9 cellular contexts compared by ENCODE assay signal in genomic region chr13:33205224-33205623, GRCh38.
DNase-seq lines count a peak whose midpoint lies in the region; ATAC-seq and TF ChIP-seq lines count a peak whose summit lies in the region.
"Had no signal": no experiment of that assay in that cellular context is flagged by ENCODE, and none has a peak within 500 bp of the region (broad histone marks: within the 10 kb centered on the region; RNA-seq: fewer than 3 reads in every experiment).

No MANE protein-coding gene starts in this region.

- H3K27ac Mint-ChIP-seq in T-helper 2 cell treated with Interferon-gamma antibody and Interleukin-4, amounts not matched to agents 5 μg/mL and 100 μg/mL, for 36 hours = peak overlapping the region; percentile 24

- H3K4me3 ChIP-seq in colonic mucosa (no peak overlapping the region), muscle layer of duodenum (ENCODE audit: low read depth in 1 of 2, low read length in 2 of 2) (peak overlapping the region; percentile 52 to 67), tibial nerve (peak overlapping the region in 3 of 4 donors; percentile 21 to 42 (median 27))

- peaks cover 2% of the 10 kb centered on the region for H3K27me3 Mint-ChIP-seq in T-helper 2 cell treated with Interferon-gamma antibody and Interleukin-4, amounts not matched to agents 5 μg/mL and 100 μg/mL, for 36 hours (ENCODE audit: low read depth)

- no peaks in the 10 kb centered on the region for H3K9me3 Mint-ChIP-seq in T-helper 2 cell treated with Interferon-gamma antibody and Interleukin-4, amounts not matched to agents 5 μg/mL and 100 μg/mL, for 36 hours

- ATAC-seq in HG03342 (IDR thresholded peaks at IDR 0.05; ENCODE audit: unreplicated experiment) = no peak

- no peak for TF ChIP-seq CTCF in colonic mucosa (IDR thresholded peaks at IDR 0.05)
- no peak for TF ChIP-seq CTCF in tibial nerve (IDR thresholded peaks at IDR 0.05)

- H3K27ac ChIP-seq in colonic mucosa (peak overlapping the region; percentile 36), muscle layer of duodenum (ENCODE audit: low read length) (peak overlapping the region; percentile 94), tibial nerve (peak overlapping the region; percentile 69 to 87 (median 82))

- H3K36me3 ChIP-seq in colonic mucosa (no peaks in the 10 kb centered on the region), muscle layer of duodenum (ENCODE audit: control insufficient read depth in 1 of 2, insufficient read depth in 2 of 2, low read length in 2 of 2) (no peaks in the 10 kb centered on the region), tibial nerve (no peaks in the 10 kb centered on the region)

- H3K9me3 ChIP-seq in colonic mucosa (no peaks in the 10 kb centered on the region), muscle layer of duodenum (ENCODE audit: control insufficient read depth in 1 of 2, low read length in 2 of 2) (no peaks in the 10 kb centered on the region), tibial nerve (no peaks in the 10 kb centered on the region)

- no peak for DNase-seq in T-helper 2 cell treated with Interferon-gamma antibody and Interleukin-4, amounts not matched to agents 5 μg/mL and 100 μg/mL, for 36 hours (ENCODE audit: low spot score)
- DNase-seq in T-helper 2 cell (no peak), colonic mucosa (no peak), tibial nerve (ENCODE audit: low spot score in 2 of 2) (no peak), foreskin melanocyte (no peak), midbrain (lab: John Stamatoyannopoulos, UW) (no peak)
- DNase-seq: 8988T had no signal

- H3K36me3 Mint-ChIP-seq in T-helper 2 cell treated with Interferon-gamma antibody and Interleukin-4, amounts not matched to agents 5 μg/mL and 100 μg/mL, for 36 hours (ENCODE audit: low read depth) = no peaks in the 10 kb centered on the region

- TF ChIP-seq EP300 in tibial nerve (IDR thresholded peaks at IDR 0.05) = no peak

- peak overlapping the region; percentile 61 for H3K4me3 Mint-ChIP-seq in T-helper 2 cell treated with Interferon-gamma antibody and Interleukin-4, amounts not matched to agents 5 μg/mL and 100 μg/mL, for 36 hours

- TF ChIP-seq POLR2A in tibial nerve (IDR thresholded peaks at IDR 0.05) = no peak

- intact Hi-C loops in colonic mucosa (cut with DNase I) = no loop called here

- H3K4me1 ChIP-seq in colonic mucosa = peaks cover 7% of the 10 kb centered on the region
- peaks cover 26 to 42% of the 10 kb centered on the region in 2 donors for H3K4me1 ChIP-seq in muscle layer of duodenum (ENCODE audit: control insufficient read depth in 1 of 2, insufficient read depth in 2 of 2, low read length in 2 of 2)
- peaks cover 0 to 99% (median 36%) of the 10 kb centered on the region in 4 donors for H3K4me1 ChIP-seq in tibial nerve

- H3K9ac ChIP-seq in colonic mucosa (ENCODE audit: low read depth in 2 of 2, low read length in 2 of 2) = no peak overlapping the region

- 21 to 27% methylated on average over 4 of the region's 4 CpGs for WGBS in tibial nerve, 2 donors

- peaks cover 35% of the 10 kb centered on the region for H3K4me1 Mint-ChIP-seq in T-helper 2 cell treated with Interferon-gamma antibody and Interleukin-4, amounts not matched to agents 5 μg/mL and 100 μg/mL, for 36 hours (ENCODE audit: low read depth)

- H3K27me3 ChIP-seq in colonic mucosa (no peaks in the 10 kb centered on the region), muscle layer of duodenum (ENCODE audit: low read depth, low read length) (no peaks in the 10 kb centered on the region), tibial nerve (no peaks in the 10 kb centered on the region)

Comparison
In these comparisons a context has a peak if more than half of its experiments do, and no peak if none do; other contexts are left out.
1. H3K27ac ChIP-seq: peak in every context shown above with its lines; median percentile 94 in muscle layer of duodenum; 82 in tibial nerve; 36 in colonic mucosa.